Comparison of ENCODE assay signal across 15 cellular contexts in the genomic region with DNA sequence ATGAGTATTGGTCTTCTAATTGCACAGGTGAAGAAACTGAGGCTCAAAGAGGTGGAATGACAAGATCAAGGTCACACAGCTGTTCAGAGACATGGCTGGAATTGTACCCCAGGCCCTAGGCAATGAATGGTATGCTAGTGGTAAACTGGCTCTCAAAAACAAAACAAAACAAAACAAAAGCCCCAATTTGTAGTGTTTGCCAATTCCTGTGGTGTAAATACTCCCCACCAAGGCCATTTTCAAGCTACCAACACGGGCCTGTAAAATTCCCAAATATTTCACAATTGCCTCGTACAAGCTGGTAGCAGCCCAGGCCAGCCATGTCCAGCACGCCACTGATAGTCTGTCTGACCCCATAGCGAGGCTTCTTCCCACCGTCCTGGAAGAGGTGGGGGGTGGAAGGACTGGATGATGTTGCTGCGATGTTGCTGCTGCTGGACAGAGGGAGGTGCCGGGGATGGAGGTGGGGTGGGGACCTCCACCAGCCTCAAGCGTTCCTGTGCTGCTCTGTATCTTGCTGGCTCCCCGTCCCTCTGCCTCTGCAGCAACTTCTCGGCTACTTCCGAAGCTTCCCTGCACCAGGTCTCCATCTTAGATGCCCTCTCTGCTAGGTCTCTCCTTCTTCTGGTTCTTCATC.
DNase-seq lines count a peak whose midpoint lies in the region; ATAC-seq and TF ChIP-seq lines count a peak whose summit lies in the region.
"Had no signal": no experiment of that assay in that cellular context is flagged by ENCODE, and none has a peak within 500 bp of the region (broad histone marks: within the 10 kb centered on the region; RNA-seq: fewer than 3 reads in every experiment).

No MANE protein-coding gene starts in this region.

- intact Hi-C loops in CD4-positive, alpha-beta memory T cell (cut with micrococcal nuclease), result loop anchor here (1.0 to 2.0 kb wide), 2 partner anchors 31 to 45 kb away; no protein-coding TSS in a partner anchor

- ATAC-seq in activated naive CD8-positive, alpha-beta T cell treated with anti-CD3 and anti-CD28 coated beads, Interleukin-2, amount 50 U/mL, for 24 hours, result no peak
- ATAC-seq in GM21825 (IDR thresholded peaks at IDR 0.05; ENCODE audit: unreplicated experiment), result no peak
- ATAC-seq: foreskin keratinocyte had no signal

- H3K27ac Mint-ChIP-seq in CD4-positive, alpha-beta memory T cell, result peak overlapping the region; percentile 82 to 99 (median 96)
- peak overlapping the region; percentile 98 for H3K27ac Mint-ChIP-seq in activated naive CD8-positive, alpha-beta T cell treated with anti-CD3 and anti-CD28 coated beads, Interleukin-2, amount 50 U/mL, for 24 hours
- H3K27ac Mint-ChIP-seq in nephron progenitor cell, result peak overlapping the region; percentile 10

- H3K27me3 ChIP-seq in CD4-positive, alpha-beta memory T cell (ENCODE audit: insufficient read depth, low read length), result no peaks in the 10 kb centered on the region
- H3K27me3 ChIP-seq: adrenal gland had no signal

- peaks cover 0 to 6% of the 10 kb centered on the region in 2 donors for H3K36me3 Mint-ChIP-seq in CD4-positive, alpha-beta memory T cell
- H3K36me3 Mint-ChIP-seq in activated naive CD8-positive, alpha-beta T cell treated with anti-CD3 and anti-CD28 coated beads, Interleukin-2, amount 50 U/mL, for 24 hours (ENCODE audit: low read depth), result peaks cover 15% of the 10 kb centered on the region
- H3K36me3 Mint-ChIP-seq in nephron progenitor cell (ENCODE audit: low read depth), result no peaks in the 10 kb centered on the region

- H3K36me3 ChIP-seq in CD4-positive, alpha-beta memory T cell (ENCODE audit: insufficient read depth, low read length), result no peaks in the 10 kb centered on the region
- H3K36me3 ChIP-seq in HEK293 (ENCODE audit: control insufficient read depth in 2 of 2, insufficient read depth in 1 of 2, low read length in 2 of 2), result no peaks in the 10 kb centered on the region
- H3K36me3 ChIP-seq: adrenal gland, tibial artery had no signal

- TF ChIP-seq CTCF in HEK293 (tag by site-specific recombination; IDR thresholded peaks at IDR 0.05), result no peak
- TF ChIP-seq CTCF in nephron progenitor cell (IDR thresholded peaks at IDR 0.05), result no peak

- peak overlapping the region; percentile 76 to 94 (median 85) for H3K4me3 Mint-ChIP-seq in CD4-positive, alpha-beta memory T cell
- peak overlapping the region; percentile 72 for H3K4me3 Mint-ChIP-seq in activated naive CD8-positive, alpha-beta T cell treated with anti-CD3 and anti-CD28 coated beads, Interleukin-2, amount 50 U/mL, for 24 hours
- no peak overlapping the region for H3K4me3 Mint-ChIP-seq in nephron progenitor cell

- peaks cover 0 to 2% (median 0%) of the 10 kb centered on the region in 8 donors for H3K9me3 Mint-ChIP-seq in CD4-positive, alpha-beta memory T cell
- peaks cover 8% of the 10 kb centered on the region for H3K9me3 Mint-ChIP-seq in activated naive CD8-positive, alpha-beta T cell treated with anti-CD3 and anti-CD28 coated beads, Interleukin-2, amount 50 U/mL, for 24 hours
- H3K9me3 Mint-ChIP-seq in nephron progenitor cell, result peaks cover 9% of the 10 kb centered on the region

- CTCF ChIA-PET in CD4-positive, alpha-beta memory T cell (lab: Charles Lee; ENCODE audit: partially characterized antibody), result interaction anchor here (0.9 to 3.6 kb wide), 7 partner anchors 20 to 109 kb away, joined by 3 to 11 read pairs (median 6); no protein-coding TSS in a partner anchor
- CTCF ChIA-PET in HEK293 (lab: Yijun Ruan, JAX), result no interaction called here

- POLR2A ChIA-PET in CD4-positive, alpha-beta memory T cell (lab: Charles Lee; ENCODE audit: partially characterized antibody), result interaction anchor here (0.7 to 10.6 kb wide), 14 partner anchors 11 to 72 kb away, joined by 3 to 88 read pairs (median 6); a partner anchor contains a TSS
- POLR2A ChIA-PET in HEK293 (lab: Yijun Ruan, JAX), result no interaction called here

- H3K9me3 ChIP-seq in CD4-positive, alpha-beta memory T cell (ENCODE audit: control insufficient read depth in 1 of 2, low read length in 2 of 2), result no peaks in the 10 kb centered on the region
- no peaks in the 10 kb centered on the region for H3K9me3 ChIP-seq in HEK293 (ENCODE audit: control insufficient read depth, insufficient read depth, low read depth, low read length)
- H3K9me3 ChIP-seq: adrenal gland had no signal

- H3K27ac ChIP-seq in CD4-positive, alpha-beta memory T cell (ENCODE audit: low read depth, low read length), result peak overlapping the region; percentile 71
- H3K27ac ChIP-seq in HEK293 (ENCODE audit: extremely low read depth, low read depth, low read length), result no peak overlapping the region
- H3K27ac ChIP-seq: adrenal gland, foreskin keratinocyte, tibial artery had no signal

- no peak for DNase-seq in CD4-positive, alpha-beta memory T cell
- DNase-seq in activated naive CD8-positive, alpha-beta T cell treated with anti-CD3 and anti-CD28 coated beads, Interleukin-2, amount 50 U/mL, for 24 hours, result no peak
- DNase-seq in nephron progenitor cell, result no peak
- DNase-seq in retina, result no peak
- DNase-seq in NCI-H1930 (lab: John Stamatoyannopoulos, UW), result no peak
- DNase-seq: caudate nucleus, DMS79, foreskin keratinocyte, KBM-7, NCI-H1417, SHP77, tibial artery had no signal

- H3K4me1 Mint-ChIP-seq in CD4-positive, alpha-beta memory T cell, result peaks cover 62 to 97% (median 83%) of the 10 kb centered on the region in 4 donors
- H3K4me1 Mint-ChIP-seq in activated naive CD8-positive, alpha-beta T cell treated with anti-CD3 and anti-CD28 coated beads, Interleukin-2, amount 50 U/mL, for 24 hours, result peaks cover 98% of the 10 kb centered on the region
- peaks cover 45% of the 10 kb centered on the region for H3K4me1 Mint-ChIP-seq in nephron progenitor cell

- peak overlapping the region in 1 of 2 donors; percentile 25 for H3K4me3 ChIP-seq in CD4-positive, alpha-beta memory T cell (ENCODE audit: low read length in 2 of 2)
- H3K4me3 ChIP-seq in HEK293 (ENCODE audit: low read depth, low read length), result no peak overlapping the region
- H3K4me3 ChIP-seq: adrenal gland, tibial artery had no signal

- peaks cover 89% of the 10 kb centered on the region for H3K4me1 ChIP-seq in CD4-positive, alpha-beta memory T cell (ENCODE audit: insufficient read depth, low read length)
- H3K4me1 ChIP-seq in HEK293 (ENCODE audit: control insufficient read depth, insufficient read depth, low read length), result no peaks in the 10 kb centered on the region
- H3K4me1 ChIP-seq: adrenal gland, foreskin keratinocyte, tibial artery had no signal

- H3K27me3 Mint-ChIP-seq in CD4-positive, alpha-beta memory T cell, result peaks cover 0 to 2% of the 10 kb centered on the region in 2 donors
- peaks cover 2% of the 10 kb centered on the region for H3K27me3 Mint-ChIP-seq in activated naive CD8-positive, alpha-beta T cell treated with anti-CD3 and anti-CD28 coated beads, Interleukin-2, amount 50 U/mL, for 24 hours
- peaks cover 34% of the 10 kb centered on the region for H3K27me3 Mint-ChIP-seq in nephron progenitor cell (ENCODE audit: low read depth, poor library complexity)

TF ChIP-seq in HEK293, 187 proteins besides CTCF, POLR2A, EP300 and RAD21:
- TF ChIP-seq ZNF112 (tag by site-specific recombination; IDR thresholded peaks at IDR 0.05) (peak; percentile 96), KLF7 (tag by site-specific recombination; IDR thresholded peaks at IDR 0.05; ENCODE audit: borderline replicate concordance) (no peak)

Comparison
In these comparisons a context has a peak if more than half of its experiments do, and no peak if none do; other contexts are left out.
1. H3K27ac Mint-ChIP-seq: peak in every context shown above with its lines; median percentile 98 in activated naive CD8-positive, alpha-beta T cell treated with anti-CD3 and anti-CD28 coated beads, Interleukin-2, amount 50 U/mL, for 24 hours; 96 in CD4-positive, alpha-beta memory T cell; 10 in nephron progenitor cell.